Comparison of ENCODE assay signal across 1 cellular context in the genomic region with DNA sequence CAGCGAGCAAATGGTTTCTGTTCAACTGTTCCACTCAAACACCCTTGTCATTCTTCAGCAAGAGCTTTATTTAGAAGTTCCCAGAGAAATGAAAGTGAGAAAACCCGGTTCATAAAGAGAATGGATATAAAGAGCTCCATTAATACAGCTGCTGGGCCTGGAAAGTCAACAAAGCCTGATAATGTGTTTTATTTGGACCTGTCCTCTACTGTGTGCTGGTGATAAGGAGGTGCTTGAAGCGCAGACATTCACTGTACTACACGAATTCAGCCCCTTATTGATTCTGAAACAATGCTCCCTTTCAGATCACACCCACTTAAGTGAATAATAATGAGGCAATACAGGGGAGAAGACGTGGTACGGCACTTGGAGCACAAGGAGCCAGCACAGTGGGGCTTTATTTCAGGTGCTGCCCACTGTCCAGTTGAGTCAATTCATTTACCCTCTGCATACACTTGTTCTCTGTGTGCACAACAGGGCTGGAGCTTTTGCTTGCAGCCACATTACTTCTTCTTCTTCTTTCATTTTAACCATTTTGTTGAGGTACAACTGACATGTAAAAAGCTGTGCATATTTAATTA.
TF ChIP-seq lines count a peak whose summit lies in the region.

No MANE protein-coding gene starts in this region.

TF ChIP-seq in GM23338, 12 proteins besides CTCF, POLR2A, EP300 and RAD21:
- TF ChIP-seq POLR2AphosphoS5 (IDR thresholded peaks at IDR 0.05; ENCODE audit: low read depth) (no peak), CREB1 (CRISPR knock-in tag; IDR thresholded peaks at IDR 0.05; ENCODE audit: low read depth) (no peak), EZH2phosphoT487 (IDR thresholded peaks at IDR 0.05; ENCODE audit: unreplicated experiment) (no peak), ZNF331 (CRISPR knock-in tag; IDR thresholded peaks at IDR 0.05; ENCODE audit: low read depth) (no peak), ZNF114 (CRISPR knock-in tag; IDR thresholded peaks at IDR 0.05) (no peak), STAT1 (IDR thresholded peaks at IDR 0.05; ENCODE audit: unreplicated experiment) (no peak), JUNB (IDR thresholded peaks at IDR 0.05; ENCODE audit: unreplicated experiment) (no peak), NANOG (IDR thresholded peaks at IDR 0.05; ENCODE audit: borderline replicate concordance) (no peak)
- TF ChIP-seq, protein P1, sequence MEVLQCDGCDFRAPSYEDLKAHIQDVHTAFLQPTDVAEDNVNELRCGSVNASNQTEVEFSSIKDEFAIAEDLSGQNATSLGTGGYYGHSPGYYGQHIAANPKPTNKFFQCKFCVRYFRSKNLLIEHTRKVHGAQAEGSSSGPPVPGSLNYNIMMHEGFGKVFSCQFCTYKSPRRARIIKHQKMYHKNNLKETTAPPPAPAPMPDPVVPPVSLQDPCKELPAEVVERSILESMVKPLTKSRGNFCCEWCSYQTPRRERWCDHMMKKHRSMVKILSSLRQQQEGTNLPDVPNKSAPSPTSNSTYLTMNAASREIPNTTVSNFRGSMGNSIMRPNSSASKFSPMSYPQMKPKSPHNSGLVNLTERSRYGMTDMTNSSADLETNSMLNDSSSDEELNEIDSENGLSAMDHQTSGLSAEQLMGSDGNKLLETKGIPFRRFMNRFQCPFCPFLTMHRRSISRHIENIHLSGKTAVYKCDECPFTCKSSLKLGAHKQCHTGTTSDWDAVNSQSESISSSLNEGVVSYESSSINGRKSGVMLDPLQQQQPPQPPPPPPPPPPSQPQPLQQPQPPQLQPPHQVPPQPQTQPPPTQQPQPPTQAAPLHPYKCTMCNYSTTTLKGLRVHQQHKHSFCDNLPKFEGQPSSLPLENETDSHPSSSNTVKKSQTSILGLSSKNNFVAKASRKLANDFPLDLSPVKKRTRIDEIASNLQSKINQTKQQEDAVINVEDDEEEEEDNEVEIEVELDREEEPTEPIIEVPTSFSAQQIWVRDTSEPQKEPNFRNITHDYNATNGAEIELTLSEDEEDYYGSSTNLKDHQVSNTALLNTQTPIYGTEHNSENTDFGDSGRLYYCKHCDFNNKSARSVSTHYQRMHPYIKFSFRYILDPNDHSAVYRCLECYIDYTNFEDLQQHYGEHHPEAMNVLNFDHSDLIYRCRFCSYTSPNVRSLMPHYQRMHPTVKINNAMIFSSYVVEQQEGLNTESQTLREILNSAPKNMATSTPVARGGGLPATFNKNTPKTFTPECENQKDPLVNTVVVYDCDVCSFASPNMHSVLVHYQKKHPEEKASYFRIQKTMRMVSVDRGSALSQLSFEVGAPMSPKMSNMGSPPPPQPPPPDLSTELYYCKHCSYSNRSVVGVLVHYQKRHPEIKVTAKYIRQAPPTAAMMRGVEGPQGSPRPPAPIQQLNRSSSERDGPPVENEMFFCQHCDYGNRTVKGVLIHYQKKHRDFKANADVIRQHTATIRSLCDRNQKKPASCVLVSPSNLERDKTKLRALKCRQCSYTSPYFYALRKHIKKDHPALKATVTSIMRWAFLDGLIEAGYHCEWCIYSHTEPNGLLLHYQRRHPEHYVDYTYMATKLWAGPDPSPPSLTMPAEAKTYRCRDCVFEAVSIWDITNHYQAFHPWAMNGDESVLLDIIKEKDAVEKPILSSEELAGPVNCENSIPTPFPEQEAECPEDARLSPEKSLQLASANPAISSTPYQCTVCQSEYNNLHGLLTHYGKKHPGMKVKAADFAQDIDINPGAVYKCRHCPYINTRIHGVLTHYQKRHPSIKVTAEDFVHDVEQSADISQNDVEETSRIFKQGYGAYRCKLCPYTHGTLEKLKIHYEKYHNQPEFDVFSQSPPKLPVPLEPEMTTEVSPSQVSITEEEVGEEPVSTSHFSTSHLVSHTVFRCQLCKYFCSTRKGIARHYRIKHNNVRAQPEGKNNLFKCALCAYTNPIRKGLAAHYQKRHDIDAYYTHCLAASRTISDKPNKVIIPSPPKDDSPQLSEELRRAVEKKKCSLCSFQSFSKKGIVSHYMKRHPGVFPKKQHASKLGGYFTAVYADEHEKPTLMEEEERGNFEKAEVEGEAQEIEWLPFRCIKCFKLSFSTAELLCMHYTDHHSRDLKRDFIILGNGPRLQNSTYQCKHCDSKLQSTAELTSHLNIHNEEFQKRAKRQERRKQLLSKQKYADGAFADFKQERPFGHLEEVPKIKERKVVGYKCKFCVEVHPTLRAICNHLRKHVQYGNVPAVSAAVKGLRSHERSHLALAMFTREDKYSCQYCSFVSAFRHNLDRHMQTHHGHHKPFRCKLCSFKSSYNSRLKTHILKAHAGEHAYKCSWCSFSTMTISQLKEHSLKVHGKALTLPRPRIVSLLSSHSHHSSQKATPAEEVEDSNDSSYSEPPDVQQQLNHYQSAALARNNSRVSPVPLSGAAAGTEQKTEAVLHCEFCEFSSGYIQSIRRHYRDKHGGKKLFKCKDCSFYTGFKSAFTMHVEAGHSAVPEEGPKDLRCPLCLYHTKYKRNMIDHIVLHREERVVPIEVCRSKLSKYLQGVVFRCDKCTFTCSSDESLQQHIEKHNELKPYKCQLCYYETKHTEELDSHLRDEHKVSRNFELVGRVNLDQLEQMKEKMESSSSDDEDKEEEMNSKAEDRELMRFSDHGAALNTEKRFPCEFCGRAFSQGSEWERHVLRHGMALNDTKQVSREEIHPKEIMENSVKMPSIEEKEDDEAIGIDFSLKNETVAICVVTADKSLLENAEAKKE (CRISPR knock-in tag; IDR thresholded peaks at IDR 0.05) = no peak
